ENCODE assay signal across 26 cellular contexts in genomic region chr5:37174928-37175327, GRCh38.
"Had no signal": no experiment of that assay in that cellular context is flagged by ENCODE, and none has a peak within 500 bp of the region (broad histone marks: within the 10 kb centered on the region; RNA-seq: fewer than 3 reads in every experiment).

No MANE protein-coding gene starts in this region.

- H3K4me3 ChIP-seq: adrenal gland, body of pancreas, breast epithelium had no signal

- H3K27me3 ChIP-seq: adrenal gland, body of pancreas, breast epithelium had no signal

- DNase-seq: activated CD4-positive, alpha-beta memory T cell treated with anti-CD3 and anti-CD28 coated beads, Interleukin-2, amount 10 ng/mL, durations not matched to agents 7 days and 5 days; activated CD4-positive, alpha-beta T cell treated with anti-CD3 and anti-CD28 coated beads for 1 hour; activated CD4-positive, alpha-beta T cell treated with anti-CD3 and anti-CD28 coated beads for 48 hours; activated CD4-positive, CD25-positive, alpha-beta regulatory T cell; activated gamma-delta T cell; activated naive CD4-positive, alpha-beta T cell treated with anti-CD3 and anti-CD28 coated beads for 36 hours; activated T-cell treated with anti-CD3 and anti-CD28 coated beads, Interleukin-2, amount 50 U/mL, for 24 hours; adrenal gland; body of pancreas; MM.1S; MV-4-11; NCI-H1092; NCI-H1436 treated with DMSO at 0.1 percent for 48 hours; NCI-H1694 treated with DMSO at 0.1 percent for 48 hours; NCI-H2029; NCI-H510A; NCI-H526; NCI-H748 treated with DMSO at 0.1 percent for 48 hours; NK-92 treated with Interleukin-12 subunit alpha and Interleukin-12 subunit beta, amount 100 ng/mL, for 24 hours; PC-3; SIG-M5; SW 1271; T-helper 1 cell; T-helper 2 cell; T-helper 9 cell had no signal

- H3K36me3 ChIP-seq: breast epithelium had no signal
